ENCODE assay signal across 13 cellular contexts in genomic region chr6:137432054-137432545, GRCh38.
DNase-seq lines count a peak whose midpoint lies in the region; ATAC-seq lines count a peak whose summit lies in the region.
"Had no signal": no experiment of that assay in that cellular context is flagged by ENCODE, and none has a peak within 500 bp of the region (broad histone marks: within the 10 kb centered on the region; RNA-seq: fewer than 3 reads in every experiment).

No MANE protein-coding gene starts in this region.

- no peaks in the 10 kb centered on the region for H3K27me3 ChIP-seq in BLaER1 treated with 17β-estradiol and CSF1 and Interleukin-3, amounts not matched to agents 10 nM and 100 nM
- H3K27me3 ChIP-seq: body of pancreas had no signal

- ATAC-seq in GM19324 (IDR thresholded peaks at IDR 0.05; ENCODE audit: low FRiP score, unreplicated experiment) (peak; percentile 92), HG03025 (IDR thresholded peaks at IDR 0.05; ENCODE audit: low FRiP score, unreplicated experiment) (peak; percentile 89), HG03280 (IDR thresholded peaks at IDR 0.05; ENCODE audit: unreplicated experiment) (no peak)
- ATAC-seq: activated T-helper 17 cell treated with anti-CD3 and anti-CD28 coated beads, Interleukin-2, amount 50 U/mL, for 72 hours; body of pancreas had no signal

- no peaks in the 10 kb centered on the region for H4K20me1 ChIP-seq in BLaER1 treated with 17β-estradiol and CSF1 and Interleukin-3, amounts not matched to agents 10 nM and 100 nM

- DNase-seq in NCI-H524 treated with DMSO at 0.1 percent for 48 hours (lab: John Stamatoyannopoulos, UW) (peak; percentile 65), NCI-H2227 (lab: John Stamatoyannopoulos, UW; ENCODE audit: unreplicated experiment) (no peak), midbrain (lab: John Stamatoyannopoulos, UW) (no peak), AG08395 (ENCODE audit: low spot score) (no peak)
- DNase-seq: activated CD4-positive, CD25-positive, alpha-beta regulatory T cell treated with anti-CD3 and anti-CD28 coated beads, Interleukin-2, amount 50 U/mL, for 72 hours; body of pancreas; posterior cingulate gyrus; stimulated activated CD4-positive, alpha-beta T cell treated with anti-CD3 and anti-CD28 coated beads, Interleukin-4, amount 100 ng/mL, for 24 hours had no signal

- H3K4me1 ChIP-seq in BLaER1 treated with 17β-estradiol and CSF1 and Interleukin-3, amounts not matched to agents 10 nM and 100 nM = peaks cover 20 to 45% (median 36%) of the 10 kb centered on the region in 10 experiments
- H3K4me1 ChIP-seq: body of pancreas had no signal

- peak overlapping the region; percentile 35 to 88 (median 76) for H3K4me2 ChIP-seq in BLaER1 treated with 17β-estradiol and CSF1 and Interleukin-3, amounts not matched to agents 10 nM and 100 nM

- peaks cover 0 to 12% (median 7%) of the 10 kb centered on the region in 11 experiments; a peak in 4 of 22 replicates for H3K9me3 ChIP-seq in BLaER1 treated with 17β-estradiol and CSF1 and Interleukin-3, amounts not matched to agents 10 nM and 100 nM (replicated peaks in 1 of 11)
- H3K9me3 ChIP-seq: body of pancreas had no signal

- H3K9ac ChIP-seq in BLaER1 treated with 17β-estradiol and CSF1 and Interleukin-3, amounts not matched to agents 10 nM and 100 nM = peak overlapping the region in 3 of 11 experiments; percentile 37 to 49 (median 43); a peak in 3 of 22 replicates

- no peaks in the 10 kb centered on the region for H3K36me3 ChIP-seq in BLaER1 treated with 17β-estradiol and CSF1 and Interleukin-3, amounts not matched to agents 10 nM and 100 nM

- H3K4me3 ChIP-seq in BLaER1 treated with 17β-estradiol and CSF1 and Interleukin-3, amounts not matched to agents 10 nM and 100 nM = no peak overlapping the region
- H3K4me3 ChIP-seq: body of pancreas had no signal

- H3K27ac ChIP-seq in BLaER1 treated with 17β-estradiol and CSF1 and Interleukin-3, amounts not matched to agents 10 nM and 100 nM = peak overlapping the region in 4 of 11 experiments; percentile 34 to 70 (median 64); a peak in 7 of 22 replicates
- H3K27ac ChIP-seq: body of pancreas had no signal
